Comparison of ENCODE assay signal across 21 cellular contexts in genomic region chr2:5121677-5122076, GRCh38.
DNase-seq lines count a peak whose midpoint lies in the region; ATAC-seq and TF ChIP-seq lines count a peak whose summit lies in the region.
"Had no signal": no experiment of that assay in that cellular context is flagged by ENCODE, and none has a peak within 500 bp of the region (broad histone marks: within the 10 kb centered on the region; RNA-seq: fewer than 3 reads in every experiment).

No MANE protein-coding gene starts in this region.

- DNase-seq in H7, result peak; percentile 57
- DNase-seq in hepatocyte (ENCODE audit: low spot score), result peak; percentile 52
- peak; percentile 9 for DNase-seq in neuronal stem cell (ENCODE audit: low spot score)
- no peak for DNase-seq in naive thymus-derived CD8-positive, alpha-beta T cell
- DNase-seq: activated CD4-positive, alpha-beta T cell treated with anti-CD3 and anti-CD28 coated beads, Interleukin-2, amount 50 U/mL, for 4 hours; activated T-cell treated with anti-CD3 and anti-CD28 coated beads, Interleukin-2, amount 50 U/mL, for 1 hour; body of pancreas; DMS79; heart right ventricle; left lung; NCI-H1092 had no signal

- H2AK5ac ChIP-seq in neuronal stem cell (ENCODE audit: low read depth, low read length), result no peak overlapping the region

- H4K91ac ChIP-seq in neuronal stem cell (ENCODE audit: low read depth, low read length, poor library complexity), result no peak overlapping the region

- H3K4me1 ChIP-seq in OCI-LY3 (ENCODE audit: low read length), result no peaks in the 10 kb centered on the region
- no peaks in the 10 kb centered on the region for H3K4me1 ChIP-seq in hepatocyte (ENCODE audit: insufficient read depth)
- H3K4me1 ChIP-seq in neuronal stem cell (ENCODE audit: control insufficient read depth in 2 of 2, insufficient read depth in 1 of 2, low read depth in 1 of 2, low read length in 2 of 2), result peaks cover 3 to 4% of the 10 kb centered on the region in 2 donors
- no peaks in the 10 kb centered on the region for H3K4me1 ChIP-seq in gastroesophageal sphincter
- H3K4me1 ChIP-seq: body of pancreas, heart right ventricle, left lung, pancreas, tibial nerve had no signal

- H3K9me3 Mint-ChIP-seq in naive thymus-derived CD8-positive, alpha-beta T cell, result peaks cover 2 to 14% (median 6%) of the 10 kb centered on the region in 9 donors

- H3K4me1 Mint-ChIP-seq in naive thymus-derived CD8-positive, alpha-beta T cell, result no peaks in the 10 kb centered on the region
- H3K4me1 Mint-ChIP-seq: B cell, IgD-negative memory B cell had no signal

- H3K79me1 ChIP-seq in neuronal stem cell (ENCODE audit: low read depth, low read length), result no peaks in the 10 kb centered on the region

- POLR2A ChIA-PET in naive thymus-derived CD8-positive, alpha-beta T cell (lab: Charles Lee), result no interaction called here

- H3K79me2 ChIP-seq in OCI-LY3 (ENCODE audit: low read length) (no peaks in the 10 kb centered on the region), hepatocyte (no peaks in the 10 kb centered on the region)

- H3K36me3 ChIP-seq in H7 (replicated peaks; ENCODE audit: control insufficient read depth, insufficient read depth, low read length) (no peaks in the 10 kb centered on the region), OCI-LY3 (replicated peaks; ENCODE audit: low read depth, low read length) (no peaks in the 10 kb centered on the region), hepatocyte (replicated peaks; ENCODE audit: insufficient read depth, low read depth) (no peaks in the 10 kb centered on the region), neuronal stem cell (replicated peaks in 1 of 2; ENCODE audit: control insufficient read depth in 2 of 2, insufficient read depth in 2 of 2, low read length in 2 of 2) (no peaks in the 10 kb centered on the region), gastroesophageal sphincter (no peaks in the 10 kb centered on the region)
- H3K36me3 ChIP-seq: heart right ventricle, left lung, pancreas, tibial nerve had no signal

- H2AFZ ChIP-seq in OCI-LY3 (ENCODE audit: low read depth, low read length) (no peak overlapping the region), hepatocyte (no peak overlapping the region), neuronal stem cell (ENCODE audit: low read length) (peak overlapping the region; percentile 49)

- ATAC-seq in HG02870 (IDR thresholded peaks at IDR 0.05; ENCODE audit: unreplicated experiment) (no peak), gastroesophageal sphincter (no peak), HG03196 (IDR thresholded peaks at IDR 0.05; ENCODE audit: unreplicated experiment) (no peak)
- ATAC-seq in naive thymus-derived CD8-positive, alpha-beta T cell, result no peak
- ATAC-seq: activated naive CD4-positive, alpha-beta T cell treated with anti-CD3 and anti-CD28 coated beads, Interleukin-2, amount 50 U/mL, for 72 hours; body of pancreas; left lung had no signal

- H3K9ac ChIP-seq in OCI-LY3 (ENCODE audit: low read length) (no peak overlapping the region), neuronal stem cell (ENCODE audit: low read depth, low read length, poor library complexity) (no peak overlapping the region)

- H3K4me3 Mint-ChIP-seq in naive thymus-derived CD8-positive, alpha-beta T cell, result no peak overlapping the region
- H3K4me3 Mint-ChIP-seq: B cell, IgD-negative memory B cell had no signal

- H2BK5ac ChIP-seq in neuronal stem cell (ENCODE audit: low read length), result no peak overlapping the region

- no peaks in the 10 kb centered on the region for H4K20me1 ChIP-seq in OCI-LY3 (ENCODE audit: insufficient read depth, low read length)
- H4K20me1 ChIP-seq in hepatocyte (ENCODE audit: insufficient read depth, poor library complexity, severe bottlenecking), result no peaks in the 10 kb centered on the region

- H3K4ac ChIP-seq in neuronal stem cell (ENCODE audit: low read length), result no peak overlapping the region

- H3K27ac ChIP-seq in OCI-LY3 (ENCODE audit: low read length), result no peak overlapping the region
- no peak overlapping the region for H3K27ac ChIP-seq in hepatocyte
- H3K27ac ChIP-seq in neuronal stem cell (replicated peaks; ENCODE audit: low read length), result no peak overlapping the region
- no peak overlapping the region for H3K27ac ChIP-seq in gastroesophageal sphincter
- H3K27ac ChIP-seq: body of pancreas, heart right ventricle, left lung, pancreas, skin epidermis, tibial nerve had no signal

- no peak overlapping the region for H3K27ac Mint-ChIP-seq in naive thymus-derived CD8-positive, alpha-beta T cell
- H3K27ac Mint-ChIP-seq: activated naive CD4-positive, alpha-beta T cell treated with anti-CD3 and anti-CD28 coated beads, Interleukin-2, amount 50 U/mL, for 72 hours; B cell had no signal

- peak overlapping the region; percentile 12; the same call in 1 of the 2 replicates for H3K4me2 ChIP-seq in OCI-LY3 (ENCODE audit: low read length)
- peak overlapping the region; percentile 67 for H3K4me2 ChIP-seq in hepatocyte
- no peak overlapping the region for H3K4me2 ChIP-seq in neuronal stem cell (ENCODE audit: insufficient read depth, low read length, poor library complexity, severe bottlenecking)

- H2BK120ac ChIP-seq in neuronal stem cell (ENCODE audit: low read depth, low read length), result no peak overlapping the region

- no peaks in the 10 kb centered on the region for H3K9me3 ChIP-seq in OCI-LY3 (ENCODE audit: insufficient read depth, low read length)
- no peaks in the 10 kb centered on the region for H3K9me3 ChIP-seq in hepatocyte (ENCODE audit: low read depth)
- no peaks in the 10 kb centered on the region for H3K9me3 ChIP-seq in neuronal stem cell (replicated peaks in 1 of 2; ENCODE audit: control insufficient read depth in 2 of 2, insufficient read depth in 1 of 2, low read depth in 1 of 2, low read length in 2 of 2)
- no peaks in the 10 kb centered on the region for H3K9me3 ChIP-seq in gastroesophageal sphincter
- H3K9me3 ChIP-seq: body of pancreas, left lung, pancreas had no signal

- TF ChIP-seq POLR2A in gastroesophageal sphincter (IDR thresholded peaks at IDR 0.05), result no peak

- no peak for TF ChIP-seq EP300 in gastroesophageal sphincter (IDR thresholded peaks at IDR 0.05)

- no peaks in the 10 kb centered on the region for H3K27me3 ChIP-seq in H7 (ENCODE audit: control insufficient read depth, insufficient read depth, low read length)
- no peaks in the 10 kb centered on the region for H3K27me3 ChIP-seq in OCI-LY3 (ENCODE audit: low read depth, low read length)
- H3K27me3 ChIP-seq in hepatocyte, result no peaks in the 10 kb centered on the region
- H3K27me3 ChIP-seq in neuronal stem cell (ENCODE audit: control insufficient read depth in 3 of 3, insufficient read depth in 3 of 3, low read depth in 1 of 3, low read length in 3 of 3), result no peaks in the 10 kb centered on the region
- no peaks in the 10 kb centered on the region for H3K27me3 ChIP-seq in gastroesophageal sphincter
- H3K27me3 ChIP-seq: body of pancreas, left lung, tibial nerve had no signal

- H4K8ac ChIP-seq in neuronal stem cell (ENCODE audit: low read depth, low read length), result no peak overlapping the region

- H2BK12ac ChIP-seq in neuronal stem cell (ENCODE audit: low read length), result no peak overlapping the region

- H3K36me3 Mint-ChIP-seq in naive thymus-derived CD8-positive, alpha-beta T cell, result no peaks in the 10 kb centered on the region
- H3K36me3 Mint-ChIP-seq: activated naive CD4-positive, alpha-beta T cell treated with anti-CD3 and anti-CD28 coated beads, Interleukin-2, amount 50 U/mL, for 72 hours; IgD-negative memory B cell had no signal

- no peak overlapping the region for H3K18ac ChIP-seq in neuronal stem cell (ENCODE audit: low read length)

- H3K4me3 ChIP-seq in H7 (ENCODE audit: insufficient read depth, low read depth, low read length), result no peak overlapping the region
- H3K4me3 ChIP-seq in OCI-LY3 (ENCODE audit: low read length), result no peak overlapping the region
- H3K4me3 ChIP-seq in hepatocyte, result no peak overlapping the region
- H3K4me3 ChIP-seq in neuronal stem cell (ENCODE audit: low read length in 2 of 2), result no peak overlapping the region
- H3K4me3 ChIP-seq in gastroesophageal sphincter, result no peak overlapping the region
- H3K4me3 ChIP-seq: body of pancreas, left lung, pancreas, skin epidermis, tibial nerve had no signal

- TF ChIP-seq CTCF in OCI-LY3 (IDR thresholded peaks at IDR 0.05; ENCODE audit: low read depth, low read length), result no peak
- TF ChIP-seq CTCF in hepatocyte (IDR thresholded peaks at IDR 0.05; ENCODE audit: poor library complexity), result peak; percentile 19
- no peak for TF ChIP-seq CTCF in gastroesophageal sphincter (IDR thresholded peaks at IDR 0.05)

- no peak overlapping the region for H3K23ac ChIP-seq in neuronal stem cell (ENCODE audit: low read depth, low read length, poor library complexity)

- no peak overlapping the region for H3K14ac ChIP-seq in neuronal stem cell (ENCODE audit: low read length)

- no peak overlapping the region for H2BK15ac ChIP-seq in neuronal stem cell (ENCODE audit: low read length)

- 0% methylated on average over 3 of the region's 3 CpGs for WGBS in hepatocyte (ENCODE audit: low lambda C conversion rate, missing lambda C conversion rate)
- no CpG with 5 or more reads among the region's 3 CpGs for WGBS in neuronal stem cell (ENCODE audit: extremely low coverage in 2 of 2, insufficient read length in 2 of 2, insufficient replicate concordance in 1 of 2), 2 donors
- WGBS in gastroesophageal sphincter (ENCODE audit: low coverage in 1 of 2), 2 donors, result 0 to 6% methylated on average over 1 to 3 of the region's 3 CpGs

- no peaks in the 10 kb centered on the region for H3K27me3 Mint-ChIP-seq in naive thymus-derived CD8-positive, alpha-beta T cell
- H3K27me3 Mint-ChIP-seq: B cell, IgD-negative memory B cell had no signal

- no peaks in the 10 kb centered on the region for H3K9me2 ChIP-seq in hepatocyte (replicated peaks; ENCODE audit: insufficient read depth)

Comparison
In these comparisons a context has a peak if more than half of its experiments do, and no peak if none do; other contexts are left out.
1. DNase-seq: peak in H7 (single experiment), hepatocyte (single experiment) and neuronal stem cell (single experiment); none in naive thymus-derived CD8-positive, alpha-beta T cell (0 of 10).